33 cellular contexts compared by ENCODE assay signal in genomic region chr2:194443926-194444325, GRCh38.
"Had no signal": no experiment of that assay in that cellular context is flagged by ENCODE, and none has a peak within 500 bp of the region (broad histone marks: within the 10 kb centered on the region; RNA-seq: fewer than 3 reads in every experiment).

No MANE protein-coding gene starts in this region.

- H3K4me1 ChIP-seq: body of pancreas, breast epithelium, SJSA1 had no signal

- H3K27me3 ChIP-seq: body of pancreas, breast epithelium, MG63, SJSA1 had no signal

- FAIRE-seq: astrocyte, RCC 7860, TTC549 had no signal

- ATAC-seq: activated CD8-positive, alpha-beta T cell treated with anti-CD3 and anti-CD28 coated beads for 36 hours; activated T-cell treated with anti-CD3 and anti-CD28 coated beads, Interleukin-2, amount 50 U/mL, for 72 hours; activated T-helper 17 cell treated with anti-CD3 and anti-CD28 coated beads, Interleukin-2, amount 50 U/mL, for 72 hours; body of pancreas; PC-3 had no signal

- H3K4me3 ChIP-seq: body of pancreas, breast epithelium, MG63, SJSA1 had no signal

- H3K27ac ChIP-seq: body of pancreas, breast epithelium, SJSA1 had no signal

- H3K36me3 ChIP-seq: breast epithelium, MG63, SJSA1 had no signal

- DNase-seq: activated CD4-positive, alpha-beta T cell treated with anti-CD3 and anti-CD28 coated beads, Interleukin-2, amount 10 ng/mL, durations not matched to agents 24 days and 14 days; activated CD4-positive, alpha-beta T cell treated with anti-CD3 and anti-CD28 coated beads, Interleukin-2, amount 50 U/mL, for 4 hours; activated CD8-positive, alpha-beta T cell treated with anti-CD3 and anti-CD28 coated beads for 36 hours; activated effector memory CD4-positive, alpha-beta T cell treated with anti-CD3 and anti-CD28 coated beads, Interleukin-2, amount 50 U/mL, for 16 hours; activated naive CD4-positive, alpha-beta T cell treated with Interleukin-2 at 50 U/mL for 16 hours; activated naive CD8-positive, alpha-beta T cell treated with anti-CD3 and anti-CD28 coated beads, Interleukin-2, amount 10 ng/mL, durations not matched to agents 7 days and 5 days; activated T-cell treated with anti-CD3 and anti-CD28 coated beads, Interleukin-2, amount 50 U/mL, for 1 hour; activated T-cell treated with anti-CD3 and anti-CD28 coated beads, Interleukin-2, amount 50 U/mL, for 72 hours; body of pancreas; caudate nucleus; cerebellar nuclear complex; Karpas-422; KBM-7; MG63; NCI-H1092 treated with DMSO at 0.1 percent for 48 hours; NCI-H1436; NCI-H1694; NCI-H1930; NCI-H2081 treated with DMSO at 0.1 percent for 48 hours; NCI-H2171; NCI-H510A; NCI-H526; NCI-H748 treated with DMSO at 0.1 percent for 48 hours; NK-92 treated with Interleukin-12 subunit alpha and Interleukin-12 subunit beta, amount 100 ng/mL, for 24 hours; PC-3; SHP77 treated with DMSO at 0.1 percent for 48 hours; SK-N-SH had no signal
